ENCODE assay signal across 1 cellular context in genomic region chr2:186129767-186130581, GRCh38.
A peak's percentile ranks its signal among the peaks of the same experiment; 100 is the strongest.
TF ChIP-seq lines count a peak whose summit lies in the region.

No MANE protein-coding gene starts in this region.

TF ChIP-seq in HEK293, 187 proteins besides CTCF, POLR2A, EP300 and RAD21 (continued from another document):
- TF ChIP-seq ZNF248 (tag by site-specific recombination; IDR thresholded peaks at IDR 0.05): no peak
- no peak for TF ChIP-seq ZNF341 (tag by site-specific recombination; IDR thresholded peaks at IDR 0.05; ENCODE audit: low read depth)
- TF ChIP-seq ZNF24 (tag by site-specific recombination; IDR thresholded peaks at IDR 0.05): peak; percentile 58; the same call in 1 of the 2 replicates
- peak; percentile 39; the same call in 1 of the 2 replicates for TF ChIP-seq GFI1B (tag by site-specific recombination; IDR thresholded peaks at IDR 0.05)
- no peak for TF ChIP-seq ZNF18 (tag by site-specific recombination; IDR thresholded peaks at IDR 0.05)
- TF ChIP-seq YY2 (tag by site-specific recombination; IDR thresholded peaks at IDR 0.05): no peak
- TF ChIP-seq ZNF169 (tag by site-specific recombination; IDR thresholded peaks at IDR 0.05): no peak
- TF ChIP-seq SCRT2 (tag by site-specific recombination; IDR thresholded peaks at IDR 0.05): peak; percentile 92
- no peak for TF ChIP-seq SALL2 (tag by site-specific recombination; IDR thresholded peaks at IDR 0.05; ENCODE audit: borderline replicate concordance)
- TF ChIP-seq HIC1 (tag by site-specific recombination; IDR thresholded peaks at IDR 0.05): no peak
- no peak for TF ChIP-seq ZNF391 (tag by site-specific recombination; IDR thresholded peaks at IDR 0.05; ENCODE audit: borderline replicate concordance, low read depth)
- TF ChIP-seq ZNF404 (tag by site-specific recombination; IDR thresholded peaks at IDR 0.05): no peak
- TF ChIP-seq ZNF513 (tag by site-specific recombination; IDR thresholded peaks at IDR 0.05): no peak
- TF ChIP-seq ZSCAN16 (tag by site-specific recombination; IDR thresholded peaks at IDR 0.05): no peak
- TF ChIP-seq ZNF138 (tag by site-specific recombination; IDR thresholded peaks at IDR 0.05; ENCODE audit: borderline replicate concordance): no peak
- TF ChIP-seq, protein P1, sequence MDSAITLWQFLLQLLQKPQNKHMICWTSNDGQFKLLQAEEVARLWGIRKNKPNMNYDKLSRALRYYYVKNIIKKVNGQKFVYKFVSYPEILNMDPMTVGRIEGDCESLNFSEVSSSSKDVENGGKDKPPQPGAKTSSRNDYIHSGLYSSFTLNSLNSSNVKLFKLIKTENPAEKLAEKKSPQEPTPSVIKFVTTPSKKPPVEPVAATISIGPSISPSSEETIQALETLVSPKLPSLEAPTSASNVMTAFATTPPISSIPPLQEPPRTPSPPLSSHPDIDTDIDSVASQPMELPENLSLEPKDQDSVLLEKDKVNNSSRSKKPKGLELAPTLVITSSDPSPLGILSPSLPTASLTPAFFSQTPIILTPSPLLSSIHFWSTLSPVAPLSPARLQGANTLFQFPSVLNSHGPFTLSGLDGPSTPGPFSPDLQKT (IDR thresholded peaks at IDR 0.05; ENCODE audit: borderline replicate concordance, low read depth, low read length): no peak
- TF ChIP-seq GLIS1 (tag by site-specific recombination; IDR thresholded peaks at IDR 0.05): peak; percentile 49
- TF ChIP-seq, protein P2, sequence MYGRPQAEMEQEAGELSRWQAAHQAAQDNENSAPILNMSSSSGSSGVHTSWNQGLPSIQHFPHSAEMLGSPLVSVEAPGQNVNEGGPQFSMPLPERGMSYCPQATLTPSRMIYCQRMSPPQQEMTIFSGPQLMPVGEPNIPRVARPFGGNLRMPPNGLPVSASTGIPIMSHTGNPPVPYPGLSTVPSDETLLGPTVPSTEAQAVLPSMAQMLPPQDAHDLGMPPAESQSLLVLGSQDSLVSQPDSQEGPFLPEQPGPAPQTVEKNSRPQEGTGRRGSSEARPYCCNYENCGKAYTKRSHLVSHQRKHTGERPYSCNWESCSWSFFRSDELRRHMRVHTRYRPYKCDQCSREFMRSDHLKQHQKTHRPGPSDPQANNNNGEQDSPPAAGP (tag by site-specific recombination; IDR thresholded peaks at IDR 0.05): no peak
- TF ChIP-seq KLF9 (tag by site-specific recombination; IDR thresholded peaks at IDR 0.05; ENCODE audit: low read depth): no peak
- no peak for TF ChIP-seq ZNF302 (tag by site-specific recombination; IDR thresholded peaks at IDR 0.05; ENCODE audit: low read depth)
- no peak for TF ChIP-seq ZNF677 (tag by site-specific recombination; IDR thresholded peaks at IDR 0.05)
- no peak for TF ChIP-seq ZNF585B (tag by site-specific recombination; IDR thresholded peaks at IDR 0.05)
- TF ChIP-seq ZNF433 (tag by site-specific recombination; IDR thresholded peaks at IDR 0.05; ENCODE audit: low read depth): no peak
